In genomic region chr6:29974901-29975560, GRCh38 we compare ENCODE assay signal across 10 cellular contexts. TPM values are rescaled to one million over a fixed set of nuclear protein-coding genes. Genes with fewer than 3 reads are reported as not detected.
DNase-seq lines count a peak whose midpoint lies in the region; ATAC-seq and TF ChIP-seq lines count a peak whose summit lies in the region.
"Had no signal": no experiment of that assay in that cellular context is flagged by ENCODE, and none has a peak within 500 bp of the region (broad histone marks: within the 10 kb centered on the region; RNA-seq: fewer than 3 reads in every experiment).

No MANE protein-coding gene starts in this region.

- peaks cover 57% of the 10 kb centered on the region for H3K27me3 Mint-ChIP-seq in GM23338 (ENCODE audit: insufficient read depth, low read depth, poor library complexity)
- H3K27me3 Mint-ChIP-seq in activated T-helper 1 cell treated with anti-CD3 and anti-CD28 coated beads, Interleukin-12 subunit alpha, Interleukin-12 subunit beta, Interleukin-2, Interleukin-4 antibody, amounts not matched to agents 30 ng/mL and 10 ng/mL and 1 ng/mL, durations not matched to agents 14 hours and 24 hours and 36 hours (ENCODE audit: insufficient read depth) = peaks cover 54% of the 10 kb centered on the region

- H3K36me3 Mint-ChIP-seq in GM23338 (ENCODE audit: low read depth) = no peaks in the 10 kb centered on the region; the same call in 1 of the 3 replicates
- H3K36me3 Mint-ChIP-seq in activated T-helper 1 cell treated with anti-CD3 and anti-CD28 coated beads, Interleukin-12 subunit alpha, Interleukin-12 subunit beta, Interleukin-2, Interleukin-4 antibody, amounts not matched to agents 30 ng/mL and 10 ng/mL and 1 ng/mL, durations not matched to agents 14 hours and 24 hours and 36 hours (ENCODE audit: low read depth) = peaks cover 15% of the 10 kb centered on the region

- no peaks in the 10 kb centered on the region for H3K36me3 ChIP-seq in GM23338 (ENCODE audit: insufficient read depth)

- intact Hi-C loops in activated T-helper 1 cell treated with anti-CD3 and anti-CD28 coated beads, Interleukin-12 subunit alpha, Interleukin-12 subunit beta, Interleukin-2, Interleukin-4 antibody, amounts not matched to agents 30 ng/mL and 10 ng/mL and 1 ng/mL, durations not matched to agents 14 hours and 24 hours and 36 hours (cut with micrococcal nuclease) = loop anchor here (5.0 kb wide), 1 partner anchor 33 kb away; the partner anchor contains the start of gene HLA-A

- H3K27ac ChIP-seq in GM23338 (ENCODE audit: low read depth) = no peak overlapping the region
- H3K27ac ChIP-seq: VCaP had no signal

- peak overlapping the region; percentile 75 for H3K4me2 ChIP-seq in GM23338

- peak overlapping the region; percentile 80 for H3K4me3 Mint-ChIP-seq in GM23338
- H3K4me3 Mint-ChIP-seq in activated T-helper 1 cell treated with anti-CD3 and anti-CD28 coated beads, Interleukin-12 subunit alpha, Interleukin-12 subunit beta, Interleukin-2, Interleukin-4 antibody, amounts not matched to agents 30 ng/mL and 10 ng/mL and 1 ng/mL, durations not matched to agents 14 hours and 24 hours and 36 hours = peak overlapping the region; percentile 54

- peak overlapping the region; percentile 93 for H2AFZ ChIP-seq in GM23338

- peak; percentile 51 for DNase-seq in GM23338 (ENCODE audit: low spot score)
- DNase-seq in activated T-helper 1 cell treated with anti-CD3 and anti-CD28 coated beads, Interleukin-12 subunit alpha, Interleukin-12 subunit beta, Interleukin-2, Interleukin-4 antibody, amounts not matched to agents 30 ng/mL and 10 ng/mL and 1 ng/mL, durations not matched to agents 14 hours and 24 hours and 36 hours (ENCODE audit: low spot score) = no peak
- no peak for DNase-seq in retinal pigment epithelial cell (ENCODE audit: low read depth)
- no peak for DNase-seq in stimulated activated CD4-positive, alpha-beta T cell treated with anti-CD3 and anti-CD28 coated beads, Interleukin-2, amount 100 ng/mL, for 24 hours
- DNase-seq in DMS114 treated with DMSO at 0.1 percent for 48 hours (lab: John Stamatoyannopoulos, UW; ENCODE audit: unreplicated experiment) = no peak
- no peak for DNase-seq in A172 (ENCODE audit: low spot score)
- DNase-seq: NCI-H748 treated with DMSO at 0.1 percent for 48 hours had no signal

- H3K9me3 Mint-ChIP-seq in GM23338 = no peaks in the 10 kb centered on the region; the same call in 1 of the 3 replicates
- no peaks in the 10 kb centered on the region for H3K9me3 Mint-ChIP-seq in activated T-helper 1 cell treated with anti-CD3 and anti-CD28 coated beads, Interleukin-12 subunit alpha, Interleukin-12 subunit beta, Interleukin-2, Interleukin-4 antibody, amounts not matched to agents 30 ng/mL and 10 ng/mL and 1 ng/mL, durations not matched to agents 14 hours and 24 hours and 36 hours

- no peaks in the 10 kb centered on the region for H3F3A ChIP-seq in GM23338 (replicated peaks; ENCODE audit: low read depth)

- H3K27me3 ChIP-seq in GM23338 (ENCODE audit: insufficient read depth) = peaks cover 72% of the 10 kb centered on the region

- H3K9me3 ChIP-seq in iPS-18c (ENCODE audit: control insufficient read depth, insufficient read depth, low read length) = no peaks in the 10 kb centered on the region

- peaks cover 32% of the 10 kb centered on the region for H3K4me1 Mint-ChIP-seq in GM23338
- H3K4me1 Mint-ChIP-seq in activated T-helper 1 cell treated with anti-CD3 and anti-CD28 coated beads, Interleukin-12 subunit alpha, Interleukin-12 subunit beta, Interleukin-2, Interleukin-4 antibody, amounts not matched to agents 30 ng/mL and 10 ng/mL and 1 ng/mL, durations not matched to agents 14 hours and 24 hours and 36 hours (ENCODE audit: low read depth) = peaks cover 45% of the 10 kb centered on the region

- ATAC-seq in GM23338 = peak; percentile 24
- ATAC-seq in GM18520 (IDR thresholded peaks at IDR 0.05; ENCODE audit: unreplicated experiment) = no peak

- H3K4me1 ChIP-seq in GM23338 (ENCODE audit: insufficient read depth) = peaks cover 17% of the 10 kb centered on the region

- peak overlapping the region; percentile 48 for H3K4me3 ChIP-seq in GM23338
- H3K4me3 ChIP-seq in iPS-18c (ENCODE audit: insufficient read depth, low read depth, low read length) = peak overlapping the region; percentile 50
- peak overlapping the region; percentile 17 for H3K4me3 ChIP-seq in retinal pigment epithelial cell (ENCODE audit: low read length)

- no peaks in the 10 kb centered on the region for H3K9me2 ChIP-seq in GM23338 (ENCODE audit: insufficient read depth)

- no peaks in the 10 kb centered on the region for H3K79me2 ChIP-seq in GM23338 (replicated peaks; ENCODE audit: insufficient read depth)

- H4K20me1 ChIP-seq in GM23338 (replicated peaks; ENCODE audit: insufficient read depth) = 0 out of 2 replicates have a peak, but pooled peaks cover 7% of the 10 kb centered on the region

- no peak for TF ChIP-seq CTCF in GM23338 (conservative IDR thresholded peaks at IDR 0.05; ENCODE audit: low read depth in 2 of 2)
- TF ChIP-seq CTCF in retinal pigment epithelial cell (conservative IDR thresholded peaks at IDR 0.05; ENCODE audit: low read depth, low read length) = no peak

- no peak overlapping the region for H3K27ac Mint-ChIP-seq in GM23338
- H3K27ac Mint-ChIP-seq in activated T-helper 1 cell treated with anti-CD3 and anti-CD28 coated beads, Interleukin-12 subunit alpha, Interleukin-12 subunit beta, Interleukin-2, Interleukin-4 antibody, amounts not matched to agents 30 ng/mL and 10 ng/mL and 1 ng/mL, durations not matched to agents 14 hours and 24 hours and 36 hours = no peak overlapping the region

TF ChIP-seq in GM23338, 12 proteins besides CTCF, POLR2A, EP300 and RAD21:
- TF ChIP-seq JUNB (IDR thresholded peaks at IDR 0.05; ENCODE audit: unreplicated experiment) = no peak
- no peak for TF ChIP-seq ETS1 (IDR thresholded peaks at IDR 0.05)
- TF ChIP-seq EZH2 (IDR thresholded peaks at IDR 0.05; ENCODE audit: low read depth, unreplicated experiment) = no peak
- no peak for TF ChIP-seq ZNF114 (CRISPR knock-in tag; IDR thresholded peaks at IDR 0.05)
- no peak for TF ChIP-seq CREB1 (CRISPR knock-in tag; IDR thresholded peaks at IDR 0.05; ENCODE audit: low read depth)
- no peak for TF ChIP-seq NANOG (IDR thresholded peaks at IDR 0.05; ENCODE audit: borderline replicate concordance)
- TF ChIP-seq REST (IDR thresholded peaks at IDR 0.05; ENCODE audit: unreplicated experiment) = no peak
- no peak for TF ChIP-seq EZH2phosphoT487 (IDR thresholded peaks at IDR 0.05; ENCODE audit: unreplicated experiment)

RNA-seq across cellular contexts. Expression of gene HLA-A, which starts 32.7 kb away (rescaled TPM):
- 173 and 203 TPM in 2 replicates for total RNA-seq in GM23338 (2014; rRNA removed; shearing (Covaris generic))
- 170 and 180 TPM in 2 replicates for polyA plus RNA-seq in GM23338 (2016; fragmentation: Nextera tagmentation; extraction: Ambion mirVana)
- total RNA-seq in activated T-helper 1 cell treated with anti-CD3 and anti-CD28 coated beads, Interleukin-12 subunit alpha, Interleukin-12 subunit beta, Interleukin-2, Interleukin-4 antibody, amounts not matched to agents 30 ng/mL and 10 ng/mL and 1 ng/mL, durations not matched to agents 14 hours and 24 hours and 36 hours = 1,482 and 1,503 TPM in 2 replicates
- total RNA-seq in A172 (2014; rRNA removed; shearing (Covaris generic)) = 244 and 284 TPM in 2 replicates
